ENCODE assay signal across 15 cellular contexts in the genomic region with DNA sequence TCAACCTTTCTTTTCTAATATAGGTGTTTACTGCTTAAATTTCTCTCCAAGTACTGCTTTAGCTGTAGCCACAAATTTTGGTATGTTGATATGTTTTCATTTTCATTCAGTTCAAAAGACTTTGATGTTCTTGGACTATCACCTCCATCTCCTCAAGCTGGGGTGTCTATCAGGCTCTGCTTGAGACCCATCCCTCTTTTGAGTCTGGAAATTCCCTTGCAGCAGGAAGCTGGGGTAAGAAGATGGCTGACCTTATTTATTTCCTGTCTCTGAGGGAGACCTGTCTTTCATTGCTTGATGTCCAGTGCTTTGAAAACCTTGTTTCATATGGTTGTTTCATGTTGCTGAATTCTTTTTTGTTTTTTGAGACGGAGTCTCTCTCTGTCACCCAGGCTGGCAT.
DNase-seq lines count a peak whose midpoint lies in the region; ATAC-seq and TF ChIP-seq lines count a peak whose summit lies in the region.
"Had no signal": no experiment of that assay in that cellular context is flagged by ENCODE, and none has a peak within 500 bp of the region (broad histone marks: within the 10 kb centered on the region; RNA-seq: fewer than 3 reads in every experiment).

No MANE protein-coding gene starts in this region.

- H3K27me3 Mint-ChIP-seq in natural killer cell treated with Interleukin-12 subunit alpha and Interleukin-12 subunit beta and Interleukin-15 and Interleukin-18, amount 100 ng/mL, for 72 hours = peaks cover 19 to 29% of the 10 kb centered on the region in 2 donors

- H3K27ac ChIP-seq in MM.1S (ENCODE audit: low read length) = peak overlapping the region; percentile 12; the same call in 1 of the 2 replicates
- no peak overlapping the region for H3K27ac ChIP-seq in RWPE2 (ENCODE audit: poor library complexity, severe bottlenecking)
- H3K27ac ChIP-seq: GM23248 had no signal

- DNase-seq in MM.1S = peak; percentile 35
- DNase-seq in RWPE2 (ENCODE audit: low spot score) = peak; percentile 6
- DNase-seq in central memory CD4-positive, alpha-beta T cell = peak; percentile 6
- DNase-seq in natural killer cell treated with Interleukin-12 subunit alpha and Interleukin-12 subunit beta and Interleukin-15 and Interleukin-18, amount 100 ng/mL, for 72 hours (ENCODE audit: low spot score) = no peak
- no peak for DNase-seq in NCI-H128 (lab: John Stamatoyannopoulos, UW; ENCODE audit: unreplicated experiment)
- DNase-seq in NCI-H524 (lab: John Stamatoyannopoulos, UW) = no peak
- DNase-seq in COR-L47 (lab: John Stamatoyannopoulos, UW) = no peak
- DNase-seq: C1 segment of cervical spinal cord, Caco-2, DMS153, DND-41, GM23248, H7, HCEC 1CT had no signal

- no peaks in the 10 kb centered on the region for H3K9me2 ChIP-seq in MM.1S (replicated peaks; ENCODE audit: insufficient read depth, low read length)

- peak overlapping the region; percentile 8; the same call in 1 of the 2 replicates for H3K4me2 ChIP-seq in MM.1S (ENCODE audit: low read depth, low read length)

- H4K20me1 ChIP-seq in MM.1S (ENCODE audit: insufficient read depth, low read length) = no peaks in the 10 kb centered on the region

- ATAC-seq in RWPE2 (ENCODE audit: low read depth) = no peak
- ATAC-seq in natural killer cell treated with Interleukin-12 subunit alpha and Interleukin-12 subunit beta and Interleukin-15 and Interleukin-18, amount 100 ng/mL, for 72 hours = no peak

- H3K9ac ChIP-seq in MM.1S (ENCODE audit: low read length) = no peak overlapping the region
- H3K9ac ChIP-seq: GM23248 had no signal

- H3F3A ChIP-seq in MM.1S (ENCODE audit: insufficient read depth, low read length) = 0 out of 2 replicates have a peak, but pooled peaks cover 7% of the 10 kb centered on the region

- peaks cover 6% of the 10 kb centered on the region for H3K36me3 Mint-ChIP-seq in natural killer cell treated with Interleukin-12 subunit alpha and Interleukin-12 subunit beta and Interleukin-15 and Interleukin-18, amount 100 ng/mL, for 72 hours
- H3K36me3 Mint-ChIP-seq: CD4-positive, alpha-beta memory T cell had no signal

- no peak overlapping the region for H3K4me3 ChIP-seq in MM.1S (ENCODE audit: low read length)
- no peak overlapping the region for H3K4me3 ChIP-seq in RWPE2 (ENCODE audit: severe bottlenecking)
- H3K4me3 ChIP-seq: GM23248 had no signal

- H3K27me3 ChIP-seq in MM.1S (replicated peaks; ENCODE audit: insufficient read depth, low read length) = no peaks in the 10 kb centered on the region
- peaks cover 32% of the 10 kb centered on the region for H3K27me3 ChIP-seq in RWPE2 (ENCODE audit: insufficient read depth, poor library complexity, severe bottlenecking)

- H3K36me3 ChIP-seq in MM.1S (replicated peaks; ENCODE audit: insufficient read depth, low read length) (no peaks in the 10 kb centered on the region), RWPE2 (ENCODE audit: low read depth) (no peaks in the 10 kb centered on the region)

- H3K4me3 Mint-ChIP-seq in natural killer cell treated with Interleukin-12 subunit alpha and Interleukin-12 subunit beta and Interleukin-15 and Interleukin-18, amount 100 ng/mL, for 72 hours = no peak overlapping the region

- H3K27ac Mint-ChIP-seq in natural killer cell treated with Interleukin-12 subunit alpha and Interleukin-12 subunit beta and Interleukin-15 and Interleukin-18, amount 100 ng/mL, for 72 hours = peak overlapping the region; percentile 5 to 17

- H3K79me2 ChIP-seq in MM.1S (ENCODE audit: low read length) = no peaks in the 10 kb centered on the region

- TF ChIP-seq CTCF in MM.1S (IDR thresholded peaks at IDR 0.05; ENCODE audit: low read length) = no peak
- TF ChIP-seq CTCF in RWPE2 (IDR thresholded peaks at IDR 0.05; ENCODE audit: poor library complexity, severe bottlenecking) = no peak

- no peaks in the 10 kb centered on the region for H3K9me3 Mint-ChIP-seq in natural killer cell treated with Interleukin-12 subunit alpha and Interleukin-12 subunit beta and Interleukin-15 and Interleukin-18, amount 100 ng/mL, for 72 hours

- H3K4me1 ChIP-seq in MM.1S (ENCODE audit: low read length) = peaks cover 29% of the 10 kb centered on the region
- H3K4me1 ChIP-seq in RWPE2 (ENCODE audit: insufficient read depth, poor library complexity, severe bottlenecking) = no peaks in the 10 kb centered on the region
- H3K4me1 ChIP-seq: Caco-2 had no signal

- H3K4me1 Mint-ChIP-seq in natural killer cell treated with Interleukin-12 subunit alpha and Interleukin-12 subunit beta and Interleukin-15 and Interleukin-18, amount 100 ng/mL, for 72 hours (ENCODE audit: low read depth in 2 of 2) = peaks cover 4 to 10% of the 10 kb centered on the region in 2 donors

- H3K9me3 ChIP-seq in MM.1S (replicated peaks; ENCODE audit: insufficient read depth, low read length) = no peaks in the 10 kb centered on the region
- no peaks in the 10 kb centered on the region for H3K9me3 ChIP-seq in RWPE2 (ENCODE audit: severe bottlenecking)
- H3K9me3 ChIP-seq: Caco-2 had no signal

- peak overlapping the region; percentile 17; the same call in 1 of the 2 replicates for H2AFZ ChIP-seq in MM.1S (ENCODE audit: low read length)
- H2AFZ ChIP-seq: GM23248 had no signal

Comparison
In these comparisons a context has a peak if more than half of its experiments do, and no peak if none do; other contexts are left out.
1. DNase-seq: peak in MM.1S (single experiment), RWPE2 (single experiment) and central memory CD4-positive, alpha-beta T cell (single experiment); none in natural killer cell treated with Interleukin-12 subunit alpha and Interleukin-12 subunit beta and Interleukin-15 and Interleukin-18, amount 100 ng/mL, for 72 hours (single experiment), NCI-H128 (single experiment), NCI-H524 (0 of 2) and COR-L47 (single experiment).